19 cellular contexts compared by ENCODE assay signal in the genomic region with DNA sequence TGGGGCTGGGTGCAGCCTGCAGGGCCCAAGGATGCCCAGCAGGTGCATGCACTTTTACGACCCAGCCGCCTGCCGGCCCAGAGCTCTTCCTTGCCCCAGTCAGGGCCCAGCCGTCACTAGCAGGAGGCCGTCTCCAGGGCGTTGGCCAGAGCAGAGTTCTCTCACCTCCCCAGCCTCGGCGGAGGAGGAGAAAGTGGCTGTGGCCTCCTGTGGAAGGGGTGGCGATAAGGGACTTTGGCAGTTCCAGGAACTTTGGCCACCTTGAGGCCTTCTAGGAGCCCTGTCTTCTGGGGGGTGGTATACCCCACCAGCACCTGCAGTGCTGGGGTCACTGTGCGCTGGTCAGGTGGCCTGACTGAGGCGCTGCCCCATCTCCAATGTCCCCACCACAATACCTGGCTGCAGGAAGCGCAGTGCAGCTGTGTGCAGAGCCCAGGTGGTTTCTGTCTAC. TPM values are rescaled to one million over a fixed set of nuclear protein-coding genes. Genes with fewer than 3 reads are reported as not detected.
"Had no signal": no experiment of that assay in that cellular context is flagged by ENCODE, and none has a peak within 500 bp of the region (broad histone marks: within the 10 kb centered on the region; RNA-seq: fewer than 3 reads in every experiment).

No MANE protein-coding gene starts in this region.

- H2AFZ ChIP-seq: neural progenitor cell had no signal

- H3K36me3 ChIP-seq: brain microvascular endothelial cell, gastrocnemius medialis, heart left ventricle, neural progenitor cell, ovary, sigmoid colon, WERI-Rb-1 had no signal

- H3K9ac ChIP-seq: neural progenitor cell had no signal

- DNase-seq: activated CD4-positive, alpha-beta T cell treated with anti-CD3 and anti-CD28 coated beads, Interleukin-2, amount 50 U/mL, for 48 hours; activated naive CD4-positive, alpha-beta T cell treated with anti-CD3 and anti-CD28 coated beads for 36 hours; brain microvascular endothelial cell; effector CD4-positive, alpha-beta T cell; gastrocnemius medialis; left ventricle myocardium superior; naive thymus-derived CD4-positive, alpha-beta T cell; sigmoid colon; stimulated activated naive CD4-positive, alpha-beta T cell; WERI-Rb-1 had no signal

- H3K27me3 ChIP-seq: brain microvascular endothelial cell, gastrocnemius medialis, neural progenitor cell, ovary had no signal

- ATAC-seq: activated T-helper 17 cell treated with anti-CD3 and anti-CD28 coated beads, Interleukin-2, amount 50 U/mL, for 72 hours; esophagus mucosa; gastrocnemius medialis; heart left ventricle; left ventricle myocardium superior; naive thymus-derived CD4-positive, alpha-beta T cell had no signal

- H3K27ac ChIP-seq: brain microvascular endothelial cell, gastrocnemius medialis, heart left ventricle, neural progenitor cell, ovary, sigmoid colon, WERI-Rb-1 had no signal

- H3K4me2 ChIP-seq: neural progenitor cell had no signal

- H3K9me3 ChIP-seq: gastrocnemius medialis, heart left ventricle, ovary, sigmoid colon had no signal

- H3K4me1 ChIP-seq: gastrocnemius medialis, neural progenitor cell had no signal

- H3K4me3 ChIP-seq: gastrocnemius medialis, heart left ventricle, neural progenitor cell, ovary, sigmoid colon had no signal

RNA-seq across cellular contexts. Expression of a gene that starts 22.0 kb away (rescaled TPM):
- total RNA-seq: activated T-helper 17 cell treated with anti-CD3 and anti-CD28 coated beads, Interleukin-2, amount 50 U/mL, for 72 hours; gastrocnemius medialis; kidney epithelial cell; mucosa of gallbladder; pulmonary artery endothelial cell; T-helper 2 cell treated with Interferon-gamma antibody and Interleukin-4, amounts not matched to agents 100 ng/mL and 5 ng/mL, for 36 hours had no signal
- polyA plus RNA-seq: naive thymus-derived CD4-positive, alpha-beta T cell had no signal
